ENCODE assay signal across 14 cellular contexts in genomic region chr18:60978338-60978737, GRCh38.
DNase-seq lines count a peak whose midpoint lies in the region; ATAC-seq, FAIRE-seq and TF ChIP-seq lines count a peak whose summit lies in the region.
"Had no signal": no experiment of that assay in that cellular context is flagged by ENCODE, and none has a peak within 500 bp of the region (broad histone marks: within the 10 kb centered on the region; RNA-seq: fewer than 3 reads in every experiment).

No MANE protein-coding gene starts in this region.

- H3K27ac ChIP-seq in lower lobe of right lung = no peak overlapping the region
- H3K27ac ChIP-seq: KMS-11, neural progenitor cell had no signal

- H3K9me3 ChIP-seq in lower lobe of right lung = no peaks in the 10 kb centered on the region

- ATAC-seq in SK-N-SH treated with all-trans-retinoic acid at 6 μM for 48 hours (peak; percentile 98), lower lobe of right lung (no peak)
- no peak for ATAC-seq in natural killer cell treated with Interleukin-12 subunit alpha and Interleukin-12 subunit beta and Interleukin-15 and Interleukin-18, amount 100 ng/mL, for 72 hours

- no peaks in the 10 kb centered on the region for H3K4me1 ChIP-seq in lower lobe of right lung
- H3K4me1 ChIP-seq: neural progenitor cell had no signal

- no peak overlapping the region for H3K4me3 Mint-ChIP-seq in natural killer cell treated with Interleukin-12 subunit alpha and Interleukin-12 subunit beta and Interleukin-15 and Interleukin-18, amount 100 ng/mL, for 72 hours
- H3K4me3 Mint-ChIP-seq: activated naive CD4-positive, alpha-beta T cell treated with anti-CD3 and anti-CD28 coated beads, Interleukin-2, amount 50 U/mL, for 24 hours; neural progenitor cell had no signal

- peak; percentile 95 for FAIRE-seq in G401.6 (lab: Jason Lieb, UNC)
- FAIRE-seq: H1 had no signal

- TF ChIP-seq CTCF in fibroblast of the aortic adventitia (IDR thresholded peaks at IDR 0.05; ENCODE audit: insufficient read depth, low read length) (no peak), lower lobe of right lung (IDR thresholded peaks at IDR 0.05) (no peak)

- intact Hi-C loops in lower lobe of right lung (cut with DNase I) = no loop called here

- H3K36me3 ChIP-seq in lower lobe of right lung = no peaks in the 10 kb centered on the region
- H3K36me3 ChIP-seq: neural progenitor cell had no signal

- H3K36me3 Mint-ChIP-seq in natural killer cell treated with Interleukin-12 subunit alpha and Interleukin-12 subunit beta and Interleukin-15 and Interleukin-18, amount 100 ng/mL, for 72 hours = no peaks in the 10 kb centered on the region
- H3K36me3 Mint-ChIP-seq: activated naive CD4-positive, alpha-beta T cell treated with anti-CD3 and anti-CD28 coated beads, Interleukin-2, amount 50 U/mL, for 24 hours; neural progenitor cell had no signal

- no peak overlapping the region for H3K4me3 ChIP-seq in fibroblast of the aortic adventitia (ENCODE audit: low read depth, low read length)
- H3K4me3 ChIP-seq in lower lobe of right lung = no peak overlapping the region
- H3K4me3 ChIP-seq: neural progenitor cell had no signal

- no peak overlapping the region for H3K27ac Mint-ChIP-seq in natural killer cell treated with Interleukin-12 subunit alpha and Interleukin-12 subunit beta and Interleukin-15 and Interleukin-18, amount 100 ng/mL, for 72 hours
- H3K27ac Mint-ChIP-seq: activated naive CD4-positive, alpha-beta T cell treated with anti-CD3 and anti-CD28 coated beads, Interleukin-2, amount 50 U/mL, for 24 hours; neural progenitor cell had no signal

- no peaks in the 10 kb centered on the region for H3K27me3 Mint-ChIP-seq in natural killer cell treated with Interleukin-12 subunit alpha and Interleukin-12 subunit beta and Interleukin-15 and Interleukin-18, amount 100 ng/mL, for 72 hours
- H3K27me3 Mint-ChIP-seq: activated naive CD4-positive, alpha-beta T cell treated with anti-CD3 and anti-CD28 coated beads, Interleukin-2, amount 50 U/mL, for 24 hours had no signal

- DNase-seq in fibroblast of the aortic adventitia (ENCODE audit: low read depth) (peak; percentile 84), renal cortical epithelial cell (ENCODE audit: low read depth) (peak; percentile 94), lower lobe of right lung (no peak), DMS53 (lab: John Stamatoyannopoulos, UW) (no peak), cerebellar nuclear complex (lab: John Stamatoyannopoulos, UW) (no peak)
- no peak for DNase-seq in natural killer cell treated with Interleukin-12 subunit alpha and Interleukin-12 subunit beta and Interleukin-15 and Interleukin-18, amount 100 ng/mL, for 72 hours (ENCODE audit: low spot score)
- DNase-seq: effector CD8-positive, alpha-beta T cell; NCI-H2107 had no signal

- no peaks in the 10 kb centered on the region for H3K4me1 Mint-ChIP-seq in natural killer cell treated with Interleukin-12 subunit alpha and Interleukin-12 subunit beta and Interleukin-15 and Interleukin-18, amount 100 ng/mL, for 72 hours (ENCODE audit: low read depth in 2 of 2)
- H3K4me1 Mint-ChIP-seq: activated naive CD4-positive, alpha-beta T cell treated with anti-CD3 and anti-CD28 coated beads, Interleukin-2, amount 50 U/mL, for 24 hours; neural progenitor cell had no signal

- H3K27me3 ChIP-seq in lower lobe of right lung (ENCODE audit: low read depth) = no peaks in the 10 kb centered on the region
- H3K27me3 ChIP-seq: neural progenitor cell had no signal

- peaks cover 5% of the 10 kb centered on the region for H3K9me3 Mint-ChIP-seq in natural killer cell treated with Interleukin-12 subunit alpha and Interleukin-12 subunit beta and Interleukin-15 and Interleukin-18, amount 100 ng/mL, for 72 hours
- H3K9me3 Mint-ChIP-seq: neural progenitor cell had no signal

TF ChIP-seq in SK-N-SH treated with all-trans-retinoic acid at 6 μM for 48 hours, 23 proteins besides CTCF, POLR2A, EP300 and RAD21:
- TF ChIP-seq ZNF70 (CRISPR knock-in tag; IDR thresholded peaks at IDR 0.05) (no peak), ZFP3 (CRISPR knock-in tag; IDR thresholded peaks at IDR 0.05) (peak; percentile 71; the same call in 1 of the 2 replicates), PATZ1 (CRISPR knock-in tag; IDR thresholded peaks at IDR 0.05; ENCODE audit: borderline replicate concordance) (0 out of 2 replicates have a peak, but pooled peaks have one; percentile 35), CSDC2 (CRISPR knock-in tag; IDR thresholded peaks at IDR 0.05) (no peak), ISL1 (CRISPR knock-in tag; IDR thresholded peaks at IDR 0.05) (peak; percentile 66)

Comparison
In these comparisons a context has a peak if more than half of its experiments do, and no peak if none do; other contexts are left out.
1. DNase-seq: peak in fibroblast of the aortic adventitia (single experiment) and renal cortical epithelial cell (single experiment); none in natural killer cell treated with Interleukin-12 subunit alpha and Interleukin-12 subunit beta and Interleukin-15 and Interleukin-18, amount 100 ng/mL, for 72 hours (single experiment), lower lobe of right lung (single experiment), DMS53 (single experiment) and cerebellar nuclear complex (0 of 2).